Comparison of ENCODE assay signal across 6 cellular contexts in genomic region chr15:97694456-97694855, GRCh38.
"Had no signal": no experiment of that assay in that cellular context is flagged by ENCODE, and none has a peak within 500 bp of the region (broad histone marks: within the 10 kb centered on the region; RNA-seq: fewer than 3 reads in every experiment).

No MANE protein-coding gene starts in this region.

- H3K27ac ChIP-seq: HL-60 had no signal

- DNase-seq: IMR-90, KBM-7, KG1 had no signal

- ATAC-seq: HepG2, K562 had no signal

- H3K4me3 ChIP-seq: K562 had no signal
